9 cellular contexts compared by ENCODE assay signal in the genomic region with DNA sequence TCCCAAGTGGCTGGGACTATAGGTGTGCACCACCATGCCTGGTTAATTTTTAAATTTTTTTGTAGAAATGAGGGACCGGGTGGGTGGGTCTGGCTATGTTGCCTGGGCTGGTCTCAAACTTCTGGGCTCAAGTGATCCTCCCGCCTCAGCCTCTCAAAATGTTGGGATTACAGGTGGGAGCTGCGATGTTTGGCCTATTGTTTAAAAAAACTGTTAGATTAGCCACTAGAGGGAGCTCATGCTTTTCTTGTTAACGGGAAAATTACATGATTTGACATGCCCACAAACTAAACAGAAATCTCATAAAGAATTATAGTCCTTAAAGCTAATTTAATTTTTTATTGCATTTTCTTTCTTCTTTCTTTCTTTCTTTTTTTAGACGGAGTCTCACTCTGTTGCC. TPM values are rescaled to one million over a fixed set of nuclear protein-coding genes. Genes with fewer than 3 reads are reported as not detected.
DNase-seq lines count a peak whose midpoint lies in the region; ATAC-seq, FAIRE-seq and TF ChIP-seq lines count a peak whose summit lies in the region.
"Had no signal": no experiment of that assay in that cellular context is flagged by ENCODE, and none has a peak within 500 bp of the region (broad histone marks: within the 10 kb centered on the region; RNA-seq: fewer than 3 reads in every experiment).

No MANE protein-coding gene starts in this region.

- peaks cover 4% of the 10 kb centered on the region for H3K27me3 Mint-ChIP-seq in glutamatergic neuron (ENCODE audit: unreplicated experiment)
- H3K27me3 Mint-ChIP-seq: central memory CD8-positive, alpha-beta T cell had no signal

- no peak overlapping the region for H3K27ac ChIP-seq in small intestine (ENCODE audit: low read depth in 1 of 2, low read length in 1 of 2)

- peak; percentile 75 for TF ChIP-seq CTCF in glutamatergic neuron (IDR thresholded peaks at IDR 0.05; ENCODE audit: partially characterized antibody, unreplicated experiment)

- 7 to 9% (median 9%) methylated on average over 5 of the region's 5 CpGs for WGBS in small intestine, 3 donors

- DNase-seq in NCI-H1694 (lab: John Stamatoyannopoulos, UW), result peak; percentile 68
- peak; percentile 8 for DNase-seq in UCSD-AML1 (lab: John Stamatoyannopoulos, UW; ENCODE audit: unreplicated experiment)
- DNase-seq in glutamatergic neuron, result no peak
- peak; percentile 63 for DNase-seq in small intestine

- ATAC-seq in GM19455 (IDR thresholded peaks at IDR 0.05; ENCODE audit: unreplicated experiment) (no peak), GM21723 (IDR thresholded peaks at IDR 0.05; ENCODE audit: unreplicated experiment) (no peak)

- H3K4me1 ChIP-seq in small intestine (ENCODE audit: control insufficient read depth in 2 of 2, insufficient read depth in 1 of 2, low read depth in 1 of 2, low read length in 1 of 2), result peaks cover 0 to 2% of the 10 kb centered on the region in 2 donors

- no peak overlapping the region for H3K27ac Mint-ChIP-seq in glutamatergic neuron (ENCODE audit: unreplicated experiment)

- no peaks in the 10 kb centered on the region for H3K4me1 Mint-ChIP-seq in glutamatergic neuron (ENCODE audit: low read depth, unreplicated experiment)
- H3K4me1 Mint-ChIP-seq: central memory CD8-positive, alpha-beta T cell had no signal

- H3K27me3 ChIP-seq in small intestine (ENCODE audit: control insufficient read depth in 2 of 2, insufficient read depth in 2 of 2, low read length in 2 of 2), result no peaks in the 10 kb centered on the region

- H3K9me3 Mint-ChIP-seq in glutamatergic neuron (ENCODE audit: unreplicated experiment), result peaks cover 7% of the 10 kb centered on the region
- H3K9me3 Mint-ChIP-seq: central memory CD8-positive, alpha-beta T cell had no signal

- H3K36me3 Mint-ChIP-seq in glutamatergic neuron (ENCODE audit: unreplicated experiment), result no peaks in the 10 kb centered on the region

- no peak overlapping the region for H3K4me3 Mint-ChIP-seq in glutamatergic neuron (ENCODE audit: unreplicated experiment)
- H3K4me3 Mint-ChIP-seq: central memory CD8-positive, alpha-beta T cell had no signal

- H3K4me3 ChIP-seq in small intestine (ENCODE audit: low read depth in 1 of 2, low read length in 2 of 2), result no peak overlapping the region

- no peaks in the 10 kb centered on the region for H3K9me3 ChIP-seq in small intestine (ENCODE audit: control insufficient read depth, low read depth)

- H3K36me3 ChIP-seq in small intestine (ENCODE audit: control insufficient read depth in 2 of 2, insufficient read depth in 2 of 2, low read length in 2 of 2), result no peaks in the 10 kb centered on the region

- peak; percentile 96 for FAIRE-seq in A204.1 (lab: Jason Lieb, UNC)
- FAIRE-seq in G401.6 (lab: Jason Lieb, UNC), result peak; percentile 94
- no peak for FAIRE-seq in small intestine (lab: Jason Lieb, UNC)

RNA-seq across cellular contexts. Expression of gene SDAD1, which starts 5.0 kb away (rescaled TPM):
- total RNA-seq in glutamatergic neuron (ENCODE audit: unreplicated experiment), result 30.4 TPM
- polyA plus RNA-seq in small intestine, result 10 to 100 TPM in 2 of 3 donors, 1 to 10 TPM in 1; 9.7 to 16.7 (median 11.9) TPM

RNA-seq across cellular contexts. Expression of gene CXCL9, which starts 11.6 kb away (rescaled TPM):
- total RNA-seq in glutamatergic neuron (ENCODE audit: unreplicated experiment), result not detected
- 1 to 10 TPM in 2 of 3 donors, not detected in 1; 2.7 to 4.1 TPM for polyA plus RNA-seq in small intestine

RNA-seq across cellular contexts. Expression of gene CXCL10, which starts 27.6 kb away (rescaled TPM):
- total RNA-seq in glutamatergic neuron (ENCODE audit: unreplicated experiment), result not detected
- polyA plus RNA-seq in small intestine, result 1 to 10 TPM in 2 of 3 donors, not detected in 1; 2.4 to 8.1 TPM

RNA-seq across cellular contexts. Expression of gene CXCL11, which starts 40.1 kb away (rescaled TPM):
- not detected for total RNA-seq in glutamatergic neuron (ENCODE audit: unreplicated experiment)
- 1 to 10 TPM in 1 of 3 donors, not detected in 2; 1.3 TPM for polyA plus RNA-seq in small intestine

RNA-seq across cellular contexts. Expression of gene NAAA, which starts 54.9 kb away (rescaled TPM):
- total RNA-seq in glutamatergic neuron (ENCODE audit: unreplicated experiment), result 13.7 TPM
- 10 to 100 TPM; 11.4 to 26.8 (median 19.7) TPM for polyA plus RNA-seq in small intestine
